Comparison of ENCODE assay signal across 30 cellular contexts in genomic region chr5:111077678-111078077, GRCh38. TPM values are rescaled to one million over a fixed set of nuclear protein-coding genes. Genes with fewer than 3 reads are reported as not detected.
"Had no signal": no experiment of that assay in that cellular context is flagged by ENCODE, and none has a peak within 500 bp of the region (broad histone marks: within the 10 kb centered on the region; RNA-seq: fewer than 3 reads in every experiment).

No MANE protein-coding gene starts in this region.

- H3K4me3 ChIP-seq: neural progenitor cell, ovary, psoas muscle, skin epidermis, smooth muscle cell, spleen, suprapubic skin, testis, tibial artery, transverse colon, upper lobe of right lung, uterus had no signal

- H3K9me3 ChIP-seq: ovary, psoas muscle, spleen, suprapubic skin, testis, tibial artery, transverse colon, upper lobe of right lung, uterus had no signal

- H3K27me3 ChIP-seq: ovary, testis, tibial artery, upper lobe of right lung, uterus had no signal

- H2AFZ ChIP-seq: neural progenitor cell, parathyroid adenoma had no signal

- H3K9ac ChIP-seq: neural progenitor cell, parathyroid adenoma had no signal

- DNase-seq: natural killer cell; occipital lobe; ovary; posterior cingulate gyrus; psoas muscle; right cardiac atrium; spleen; stimulated activated CD4-positive, alpha-beta T cell treated with anti-CD3 and anti-CD28 coated beads, Interleukin-12 subunit alpha, Interleukin-12 subunit beta, amount 100 ng/mL, for 4 hours; stimulated activated CD4-positive, alpha-beta T cell treated with anti-CD3 and anti-CD28 coated beads, Interleukin-1b, Interleukin-23, amount 100 ng/mL, for 48 hours; stimulated activated CD4-positive, alpha-beta T cell treated with anti-CD3 and anti-CD28 coated beads, Interleukin-4, amount 100 ng/mL, for 1 hour; stimulated activated CD4-positive, alpha-beta T cell treated with anti-CD3 and anti-CD28 coated beads, Interleukin-4, amount 100 ng/mL, for 4 hours; stimulated activated CD8-positive, alpha-beta memory T cell treated with anti-CD3 and anti-CD28 coated beads, Interleukin-4, amount 100 ng/mL, for 48 hours; stimulated activated naive CD4-positive, alpha-beta T cell; stimulated activated naive CD8-positive, alpha-beta T cell treated with anti-CD3 and anti-CD28 coated beads, Interleukin-15, amount 100 ng/mL, for 72 hours; stimulated activated naive CD8-positive, alpha-beta T cell treated with anti-CD3 and anti-CD28 coated beads, Interleukin-15, Interleukin-2, amounts not matched to agents 100 U/mL and 50 U/mL, for 24 hours; substantia nigra; testis; tibial artery; transverse colon; upper lobe of right lung; uterus had no signal

- H3K79me2 ChIP-seq: parathyroid adenoma had no signal

- H3K4me1 ChIP-seq: neural progenitor cell, parathyroid adenoma, testis, uterus had no signal

- H3K36me3 ChIP-seq: neural progenitor cell, ovary, spleen, suprapubic skin, tibial artery, transverse colon, upper lobe of right lung, uterus had no signal

- H3K4me2 ChIP-seq: neural progenitor cell, smooth muscle cell had no signal

- H3K27ac ChIP-seq: neural progenitor cell, ovary, parathyroid adenoma, psoas muscle, skin epidermis, spleen, suprapubic skin, testis, tibial artery, transverse colon, upper lobe of right lung, uterus had no signal

- ATAC-seq: natural killer cell; psoas muscle; right cardiac atrium; sciatic nerve; stimulated activated memory B cell treated with anti-CD40 and anti-IgM and Interleukin-4, amounts not matched to agents 10 μg/mL and 1 μg/mL and 100 μg/mL, for 72 hours; stimulated activated naive CD8-positive, alpha-beta T cell treated with anti-CD3 and anti-CD28 coated beads, Interleukin-15, amount 100 ng/mL, for 72 hours; stimulated activated naive CD8-positive, alpha-beta T cell treated with anti-CD3 and anti-CD28 coated beads, Interleukin-15, Interleukin-2, amounts not matched to agents 100 U/mL and 50 U/mL, for 24 hours; upper lobe of right lung had no signal

RNA-seq across cellular contexts. Expression of gene TSLP, which starts 6.2 kb away (rescaled TPM):
- total RNA-seq: natural killer cell, occipital lobe, progenitor cell of endocrine pancreas had no signal
- polyA plus RNA-seq: neural cell had no signal
